In the genomic region with DNA sequence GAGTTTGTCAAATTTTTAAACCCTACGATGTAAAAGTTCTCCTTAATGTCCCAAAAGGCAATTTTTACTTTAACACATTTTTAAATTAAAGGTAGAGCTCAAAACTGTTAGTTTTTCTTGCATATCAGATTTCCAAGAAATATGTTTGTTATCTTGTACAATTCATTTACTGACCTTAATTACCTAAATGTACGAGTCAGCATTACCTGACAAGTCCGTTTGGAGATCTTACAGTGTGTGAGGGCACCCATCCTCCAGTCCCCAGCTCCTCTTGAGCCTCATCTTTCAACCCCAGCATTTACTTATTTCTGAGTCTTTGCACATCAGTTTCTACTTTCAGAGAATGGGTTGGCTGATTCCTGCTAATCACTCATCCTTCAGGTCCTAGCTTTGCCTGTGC, we compare ENCODE assay signal across 2 cellular contexts.
TF ChIP-seq lines count a peak whose summit lies in the region.

No MANE protein-coding gene starts in this region.

TF ChIP-seq in GM23338, 12 proteins besides CTCF, POLR2A, EP300 and RAD21 (continued from another document and continues in another):
- TF ChIP-seq CREB1 (CRISPR knock-in tag; IDR thresholded peaks at IDR 0.05; ENCODE audit: low read depth) (no peak), ZNF331 (CRISPR knock-in tag; IDR thresholded peaks at IDR 0.05; ENCODE audit: low read depth) (no peak), EZH2 (IDR thresholded peaks at IDR 0.05; ENCODE audit: low read depth, unreplicated experiment) (no peak), ZNF462 (CRISPR knock-in tag; IDR thresholded peaks at IDR 0.05) (no peak), STAT1 (IDR thresholded peaks at IDR 0.05; ENCODE audit: unreplicated experiment) (no peak), ZNF114 (CRISPR knock-in tag; IDR thresholded peaks at IDR 0.05) (no peak), POLR2AphosphoS5 (IDR thresholded peaks at IDR 0.05; ENCODE audit: low read depth) (no peak), JUNB (IDR thresholded peaks at IDR 0.05; ENCODE audit: unreplicated experiment) (no peak)
- TF ChIP-seq, protein P1, sequence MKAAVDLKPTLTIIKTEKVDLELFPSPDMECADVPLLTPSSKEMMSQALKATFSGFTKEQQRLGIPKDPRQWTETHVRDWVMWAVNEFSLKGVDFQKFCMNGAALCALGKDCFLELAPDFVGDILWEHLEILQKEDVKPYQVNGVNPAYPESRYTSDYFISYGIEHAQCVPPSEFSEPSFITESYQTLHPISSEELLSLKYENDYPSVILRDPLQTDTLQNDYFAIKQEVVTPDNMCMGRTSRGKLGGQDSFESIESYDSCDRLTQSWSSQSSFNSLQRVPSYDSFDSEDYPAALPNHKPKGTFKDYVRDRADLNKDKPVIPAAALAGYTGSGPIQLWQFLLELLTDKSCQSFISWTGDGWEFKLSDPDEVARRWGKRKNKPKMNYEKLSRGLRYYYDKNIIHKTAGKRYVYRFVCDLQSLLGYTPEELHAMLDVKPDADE (IDR thresholded peaks at IDR 0.05): no peak
- TF ChIP-seq, protein P2, sequence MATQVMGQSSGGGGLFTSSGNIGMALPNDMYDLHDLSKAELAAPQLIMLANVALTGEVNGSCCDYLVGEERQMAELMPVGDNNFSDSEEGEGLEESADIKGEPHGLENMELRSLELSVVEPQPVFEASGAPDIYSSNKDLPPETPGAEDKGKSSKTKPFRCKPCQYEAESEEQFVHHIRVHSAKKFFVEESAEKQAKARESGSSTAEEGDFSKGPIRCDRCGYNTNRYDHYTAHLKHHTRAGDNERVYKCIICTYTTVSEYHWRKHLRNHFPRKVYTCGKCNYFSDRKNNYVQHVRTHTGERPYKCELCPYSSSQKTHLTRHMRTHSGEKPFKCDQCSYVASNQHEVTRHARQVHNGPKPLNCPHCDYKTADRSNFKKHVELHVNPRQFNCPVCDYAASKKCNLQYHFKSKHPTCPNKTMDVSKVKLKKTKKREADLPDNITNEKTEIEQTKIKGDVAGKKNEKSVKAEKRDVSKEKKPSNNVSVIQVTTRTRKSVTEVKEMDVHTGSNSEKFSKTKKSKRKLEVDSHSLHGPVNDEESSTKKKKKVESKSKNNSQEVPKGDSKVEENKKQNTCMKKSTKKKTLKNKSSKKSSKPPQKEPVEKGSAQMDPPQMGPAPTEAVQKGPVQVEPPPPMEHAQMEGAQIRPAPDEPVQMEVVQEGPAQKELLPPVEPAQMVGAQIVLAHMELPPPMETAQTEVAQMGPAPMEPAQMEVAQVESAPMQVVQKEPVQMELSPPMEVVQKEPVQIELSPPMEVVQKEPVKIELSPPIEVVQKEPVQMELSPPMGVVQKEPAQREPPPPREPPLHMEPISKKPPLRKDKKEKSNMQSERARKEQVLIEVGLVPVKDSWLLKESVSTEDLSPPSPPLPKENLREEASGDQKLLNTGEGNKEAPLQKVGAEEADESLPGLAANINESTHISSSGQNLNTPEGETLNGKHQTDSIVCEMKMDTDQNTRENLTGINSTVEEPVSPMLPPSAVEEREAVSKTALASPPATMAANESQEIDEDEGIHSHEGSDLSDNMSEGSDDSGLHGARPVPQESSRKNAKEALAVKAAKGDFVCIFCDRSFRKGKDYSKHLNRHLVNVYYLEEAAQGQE (IDR thresholded peaks at IDR 0.05; ENCODE audit: unreplicated experiment): no peak

TF ChIP-seq in K562, 482 proteins besides CTCF, POLR2A, EP300 and RAD21:
- TF ChIP-seq HES1 (IDR thresholded peaks at IDR 0.05; ENCODE audit: low read depth) (no peak), CBFB (CRISPR knock-in tag; IDR thresholded peaks at IDR 0.05) (no peak), MAFF (IDR thresholded peaks at IDR 0.05; ENCODE audit: low read length) (peak; percentile 60), ZNF316 (IDR thresholded peaks at IDR 0.05) (peak; percentile 94), C11orf30 (IDR thresholded peaks at IDR 0.05; ENCODE audit: low read depth) (peak; percentile 89), TCF15 (CRISPR knock-in tag; IDR thresholded peaks at IDR 0.05) (no peak), BHLHE40 (IDR thresholded peaks at IDR 0.05; ENCODE audit: low read length) (no peak), ZNF830 (CRISPR knock-in tag; IDR thresholded peaks at IDR 0.05) (no peak), MAFG (tag; conservative IDR thresholded peaks at IDR 0.05) (peak; percentile 72), MAFK (IDR thresholded peaks at IDR 0.05; ENCODE audit: low read length) (peak; percentile 63), MEIS2 (IDR thresholded peaks at IDR 0.05; ENCODE audit: partially characterized antibody) (peak; percentile 43), HNRNPLL (IDR thresholded peaks at IDR 0.05; ENCODE audit: low read depth, low read length, poor library complexity, severe bottlenecking) (no peak), ELK3 (CRISPR knock-in tag; IDR thresholded peaks at IDR 0.05) (no peak)
- TF ChIP-seq, protein P3, sequence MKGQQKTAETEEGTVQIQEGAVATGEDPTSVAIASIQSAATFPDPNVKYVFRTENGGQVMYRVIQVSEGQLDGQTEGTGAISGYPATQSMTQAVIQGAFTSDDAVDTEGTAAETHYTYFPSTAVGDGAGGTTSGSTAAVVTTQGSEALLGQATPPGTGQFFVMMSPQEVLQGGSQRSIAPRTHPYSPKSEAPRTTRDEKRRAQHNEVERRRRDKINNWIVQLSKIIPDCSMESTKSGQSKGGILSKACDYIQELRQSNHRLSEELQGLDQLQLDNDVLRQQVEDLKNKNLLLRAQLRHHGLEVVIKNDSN (CRISPR knock-in tag; IDR thresholded peaks at IDR 0.05): no peak
